Comparison of ENCODE assay signal across 1 cellular context in the genomic region with DNA sequence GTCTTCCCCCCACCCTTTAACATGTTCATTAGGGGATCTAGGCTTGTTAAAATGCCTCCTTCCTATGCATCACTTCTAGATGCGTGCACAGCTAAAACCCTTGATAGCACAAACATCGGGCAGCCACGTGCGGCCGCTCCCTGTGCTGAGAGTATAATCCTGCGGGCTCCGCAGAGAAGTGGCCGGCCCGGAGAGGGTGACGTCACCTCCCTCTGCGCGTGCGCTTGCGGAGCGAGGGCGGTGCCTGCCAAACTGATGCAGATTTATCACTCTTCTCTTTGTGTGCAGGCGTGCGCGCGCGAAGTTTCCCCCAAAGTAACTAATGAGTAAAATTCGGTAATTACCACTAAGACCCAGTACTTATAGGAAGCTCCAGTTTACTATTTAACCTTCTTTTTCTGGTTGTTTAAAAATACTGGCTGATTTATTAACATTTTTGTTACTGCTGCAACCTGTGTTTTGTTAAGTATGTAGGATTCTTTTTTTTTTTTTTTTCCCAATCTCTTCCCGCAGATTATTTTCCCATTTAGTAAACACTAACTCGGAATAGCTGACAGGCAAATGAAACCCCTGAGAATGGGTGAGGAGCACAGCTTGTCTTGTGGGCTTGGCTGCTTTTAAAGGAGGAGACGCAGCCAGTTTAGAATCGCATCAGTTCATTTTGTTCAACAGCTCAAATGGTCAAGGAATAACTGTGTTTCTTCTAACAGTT.
TF ChIP-seq lines count a peak whose summit lies in the region.

No MANE protein-coding gene starts in this region.

TF ChIP-seq in GM23338, 12 proteins besides CTCF, POLR2A, EP300 and RAD21 (continued from another document):
- TF ChIP-seq, protein P1, sequence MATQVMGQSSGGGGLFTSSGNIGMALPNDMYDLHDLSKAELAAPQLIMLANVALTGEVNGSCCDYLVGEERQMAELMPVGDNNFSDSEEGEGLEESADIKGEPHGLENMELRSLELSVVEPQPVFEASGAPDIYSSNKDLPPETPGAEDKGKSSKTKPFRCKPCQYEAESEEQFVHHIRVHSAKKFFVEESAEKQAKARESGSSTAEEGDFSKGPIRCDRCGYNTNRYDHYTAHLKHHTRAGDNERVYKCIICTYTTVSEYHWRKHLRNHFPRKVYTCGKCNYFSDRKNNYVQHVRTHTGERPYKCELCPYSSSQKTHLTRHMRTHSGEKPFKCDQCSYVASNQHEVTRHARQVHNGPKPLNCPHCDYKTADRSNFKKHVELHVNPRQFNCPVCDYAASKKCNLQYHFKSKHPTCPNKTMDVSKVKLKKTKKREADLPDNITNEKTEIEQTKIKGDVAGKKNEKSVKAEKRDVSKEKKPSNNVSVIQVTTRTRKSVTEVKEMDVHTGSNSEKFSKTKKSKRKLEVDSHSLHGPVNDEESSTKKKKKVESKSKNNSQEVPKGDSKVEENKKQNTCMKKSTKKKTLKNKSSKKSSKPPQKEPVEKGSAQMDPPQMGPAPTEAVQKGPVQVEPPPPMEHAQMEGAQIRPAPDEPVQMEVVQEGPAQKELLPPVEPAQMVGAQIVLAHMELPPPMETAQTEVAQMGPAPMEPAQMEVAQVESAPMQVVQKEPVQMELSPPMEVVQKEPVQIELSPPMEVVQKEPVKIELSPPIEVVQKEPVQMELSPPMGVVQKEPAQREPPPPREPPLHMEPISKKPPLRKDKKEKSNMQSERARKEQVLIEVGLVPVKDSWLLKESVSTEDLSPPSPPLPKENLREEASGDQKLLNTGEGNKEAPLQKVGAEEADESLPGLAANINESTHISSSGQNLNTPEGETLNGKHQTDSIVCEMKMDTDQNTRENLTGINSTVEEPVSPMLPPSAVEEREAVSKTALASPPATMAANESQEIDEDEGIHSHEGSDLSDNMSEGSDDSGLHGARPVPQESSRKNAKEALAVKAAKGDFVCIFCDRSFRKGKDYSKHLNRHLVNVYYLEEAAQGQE (IDR thresholded peaks at IDR 0.05; ENCODE audit: unreplicated experiment) = no peak
- TF ChIP-seq POLR2AphosphoS5 (IDR thresholded peaks at IDR 0.05; ENCODE audit: low read depth) = peak; percentile 74
TF ChIP-seq in GM23338: peak in this region for 2.
